Comparison of ENCODE assay signal across 12 cellular contexts in genomic region chr2:144511945-144512344, GRCh38. TPM values are rescaled to one million over a fixed set of nuclear protein-coding genes. Genes with fewer than 3 reads are reported as not detected.
DNase-seq lines count a peak whose midpoint lies in the region; ATAC-seq and TF ChIP-seq lines count a peak whose summit lies in the region.
"Had no signal": no experiment of that assay in that cellular context is flagged by ENCODE, and none has a peak within 500 bp of the region (broad histone marks: within the 10 kb centered on the region; RNA-seq: fewer than 3 reads in every experiment).

No MANE protein-coding gene starts in this region.

- H3K27me3 ChIP-seq in esophagus muscularis mucosa: peaks cover 0 to 57% (median 4%) of the 10 kb centered on the region in 4 donors
- H3K27me3 ChIP-seq: BE2C had no signal

- H3K27ac Mint-ChIP-seq in stimulated activated naive CD8-positive, alpha-beta T cell treated with anti-CD3 and anti-CD28 coated beads, Interleukin-15, Interleukin-2, amounts not matched to agents 100 ng/mL and 50 ng/mL, for 24 hours: no peak overlapping the region
- peak overlapping the region; percentile 98 for H3K27ac Mint-ChIP-seq in neural crest cell (ENCODE audit: unreplicated experiment)
- H3K27ac Mint-ChIP-seq: activated naive CD4-positive, alpha-beta T cell treated with anti-CD3 and anti-CD28 coated beads, Interleukin-2, amount 50 U/mL, for 24 hours had no signal

- no peaks in the 10 kb centered on the region for H3K9me3 Mint-ChIP-seq in stimulated activated naive CD8-positive, alpha-beta T cell treated with anti-CD3 and anti-CD28 coated beads, Interleukin-15, Interleukin-2, amounts not matched to agents 100 ng/mL and 50 ng/mL, for 24 hours
- no peaks in the 10 kb centered on the region for H3K9me3 Mint-ChIP-seq in neural crest cell
- H3K9me3 Mint-ChIP-seq: activated naive CD4-positive, alpha-beta T cell treated with anti-CD3 and anti-CD28 coated beads, Interleukin-2, amount 50 U/mL, for 24 hours had no signal

- DNase-seq in stimulated activated naive CD8-positive, alpha-beta T cell treated with anti-CD3 and anti-CD28 coated beads, Interleukin-15, Interleukin-2, amounts not matched to agents 100 U/mL and 50 U/mL, for 24 hours: no peak
- DNase-seq in esophagus muscularis mucosa (ENCODE audit: extremely low spot score): no peak
- no peak for DNase-seq in neural crest cell (ENCODE audit: low read depth, low spot score)
- no peak for DNase-seq in erythroblast (lab: John Stamatoyannopoulos, UW)
- DNase-seq in amniotic stem cell (lab: John Stamatoyannopoulos, UW): no peak
- no peak for DNase-seq in DMS114 treated with DMSO at 0.1 percent for 48 hours (lab: John Stamatoyannopoulos, UW; ENCODE audit: unreplicated experiment)
- no peak for DNase-seq in SKM-1 treated with dmso at 0.1 percent for 144 hours (lab: John Stamatoyannopoulos, UW; ENCODE audit: unreplicated experiment)
- DNase-seq: BE2C; stimulated activated CD4-positive, alpha-beta T cell treated with anti-CD3 and anti-CD28 coated beads, Interleukin-2, amount 100 ng/mL, for 24 hours; T1000 had no signal

- no peak for ATAC-seq in stimulated activated naive CD8-positive, alpha-beta T cell treated with anti-CD3 and anti-CD28 coated beads, Interleukin-15, Interleukin-2, amounts not matched to agents 100 U/mL and 50 U/mL, for 24 hours

- no peaks in the 10 kb centered on the region for H3K9me3 ChIP-seq in esophagus muscularis mucosa
- H3K9me3 ChIP-seq: BE2C had no signal

- peaks cover 57% of the 10 kb centered on the region for H3K36me3 Mint-ChIP-seq in stimulated activated naive CD8-positive, alpha-beta T cell treated with anti-CD3 and anti-CD28 coated beads, Interleukin-15, Interleukin-2, amounts not matched to agents 100 ng/mL and 50 ng/mL, for 24 hours (ENCODE audit: low read depth)
- H3K36me3 Mint-ChIP-seq in neural crest cell (ENCODE audit: low read depth): peaks cover 13% of the 10 kb centered on the region
- H3K36me3 Mint-ChIP-seq: activated naive CD4-positive, alpha-beta T cell treated with anti-CD3 and anti-CD28 coated beads, Interleukin-2, amount 50 U/mL, for 24 hours had no signal

- TF ChIP-seq POLR2A in esophagus muscularis mucosa (IDR thresholded peaks at IDR 0.05; ENCODE audit: low read depth) (no peak), erythroblast (IDR thresholded peaks at IDR 0.05; ENCODE audit: low read length) (no peak)

- intact Hi-C loops in esophagus muscularis mucosa (cut with DNase I): loop anchor here (5.0 to 10.0 kb wide), 2 partner anchors 57 to 180 kb away; a partner anchor contains a TSS

- peaks cover 42% of the 10 kb centered on the region for H3K27me3 Mint-ChIP-seq in stimulated activated naive CD8-positive, alpha-beta T cell treated with anti-CD3 and anti-CD28 coated beads, Interleukin-15, Interleukin-2, amounts not matched to agents 100 ng/mL and 50 ng/mL, for 24 hours
- H3K27me3 Mint-ChIP-seq in neural crest cell (ENCODE audit: low read depth): peaks cover 12% of the 10 kb centered on the region

- no peaks in the 10 kb centered on the region for H3K36me3 ChIP-seq in esophagus muscularis mucosa
- H3K36me3 ChIP-seq: BE2C had no signal

- H3K4me1 ChIP-seq in esophagus muscularis mucosa: peaks cover 12 to 26% (median 14%) of the 10 kb centered on the region in 4 donors

- peak overlapping the region; percentile 28 for H3K4me3 Mint-ChIP-seq in stimulated activated naive CD8-positive, alpha-beta T cell treated with anti-CD3 and anti-CD28 coated beads, Interleukin-15, Interleukin-2, amounts not matched to agents 100 ng/mL and 50 ng/mL, for 24 hours
- peak overlapping the region; percentile 92 for H3K4me3 Mint-ChIP-seq in neural crest cell
- H3K4me3 Mint-ChIP-seq: activated naive CD4-positive, alpha-beta T cell treated with anti-CD3 and anti-CD28 coated beads, Interleukin-2, amount 50 U/mL, for 24 hours had no signal

- TF ChIP-seq CTCF in esophagus muscularis mucosa (IDR thresholded peaks at IDR 0.05): no peak
- no peak for TF ChIP-seq CTCF in neural crest cell (conservative IDR thresholded peaks at IDR 0.05)

- H3K27ac ChIP-seq in esophagus muscularis mucosa (replicated peaks in 1 of 4): peak overlapping the region; percentile 87 to 90 (median 89)

- WGBS in esophagus muscularis mucosa: 54% methylated on average over 3 of the region's 3 CpGs

- H3K4me1 Mint-ChIP-seq in stimulated activated naive CD8-positive, alpha-beta T cell treated with anti-CD3 and anti-CD28 coated beads, Interleukin-15, Interleukin-2, amounts not matched to agents 100 ng/mL and 50 ng/mL, for 24 hours (ENCODE audit: low read depth): peaks cover 79% of the 10 kb centered on the region
- peaks cover 85% of the 10 kb centered on the region for H3K4me1 Mint-ChIP-seq in neural crest cell

- peak overlapping the region; percentile 64 to 82 (median 69) for H3K4me3 ChIP-seq in esophagus muscularis mucosa

- no peak for TF ChIP-seq EP300 in esophagus muscularis mucosa (IDR thresholded peaks at IDR 0.05)

RNA-seq across cellular contexts. Expression of gene ZEB2, which starts 8.0 kb away (rescaled TPM):
- total RNA-seq in esophagus muscularis mucosa: 10 to 100 TPM; 41.2 to 68.3 (median 55.7) TPM
- 192 and 200 TPM in 2 replicates for total RNA-seq in neural crest cell
